ENCODE assay signal across 8 cellular contexts in the genomic region with DNA sequence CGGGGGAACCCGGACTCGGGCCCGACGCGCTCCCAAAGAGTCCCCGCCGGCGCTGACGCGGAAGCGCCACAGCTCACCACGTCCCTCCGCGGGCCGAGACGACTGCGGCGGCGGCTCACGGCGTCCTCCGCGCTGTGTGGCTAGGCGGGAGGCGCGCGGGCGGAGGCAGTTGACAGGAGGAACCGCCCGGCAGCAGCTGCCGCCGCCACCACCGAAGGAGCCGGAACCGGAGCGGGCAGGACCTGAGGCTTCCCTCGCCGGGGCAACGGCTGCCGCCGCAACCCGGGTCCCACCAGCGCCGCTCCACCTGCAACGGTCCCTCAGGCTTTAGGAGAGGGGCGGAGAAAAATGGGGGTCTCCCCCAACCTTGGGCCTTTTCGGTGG. TPM values are rescaled to one million over a fixed set of nuclear protein-coding genes. Genes with fewer than 3 reads are reported as not detected.
DNase-seq lines count a peak whose midpoint lies in the region; ATAC-seq and TF ChIP-seq lines count a peak whose summit lies in the region.

No MANE protein-coding gene starts in this region.

- no peaks in the 10 kb centered on the region for H3K9me3 ChIP-seq in right atrium auricular region

- peak; percentile 71 for DNase-seq in AG10803 (ENCODE audit: low read depth)
- DNase-seq in SK-N-DZ (ENCODE audit: low spot score): peak; percentile 56
- DNase-seq in right atrium auricular region (ENCODE audit: low spot score): no peak
- no peak for DNase-seq in retinal pigment epithelial cell (ENCODE audit: low read depth)
- no peak for DNase-seq in hippocampal formation (lab: John Stamatoyannopoulos, UW)

- no peak for TF ChIP-seq CTCF in AG10803 (conservative IDR thresholded peaks at IDR 0.05; ENCODE audit: low read length)
- TF ChIP-seq CTCF in right atrium auricular region (IDR thresholded peaks at IDR 0.05): no peak
- TF ChIP-seq CTCF in retinal pigment epithelial cell (conservative IDR thresholded peaks at IDR 0.05; ENCODE audit: low read depth, low read length): no peak

- H3K4me1 ChIP-seq in right atrium auricular region: peaks cover 0 to 29% of the 10 kb centered on the region in 2 donors

- H3K36me3 ChIP-seq in right atrium auricular region: peaks cover 3% of the 10 kb centered on the region

- 0 to 1% (median 0%) methylated on average over 31 to 48 of the region's 48 CpGs for WGBS in adipose tissue, 3 donors

- H3K27me3 ChIP-seq in right atrium auricular region: no peaks in the 10 kb centered on the region

- peak overlapping the region; percentile 82 for H3K27ac ChIP-seq in adipose tissue (ENCODE audit: low read depth, low read length)
- peak overlapping the region; percentile 93 to 95 for H3K27ac ChIP-seq in right atrium auricular region

- peak overlapping the region; percentile 82 for H3K4me3 ChIP-seq in AG10803 (ENCODE audit: low read length)
- peak overlapping the region; percentile 97 to 98 for H3K4me3 ChIP-seq in right atrium auricular region
- peak overlapping the region; percentile 87 for H3K4me3 ChIP-seq in retinal pigment epithelial cell (ENCODE audit: low read length)

- ATAC-seq in GM18858 (IDR thresholded peaks at IDR 0.05; ENCODE audit: unreplicated experiment) (peak; percentile 19), HG03280 (IDR thresholded peaks at IDR 0.05; ENCODE audit: unreplicated experiment) (peak; percentile 45)

RNA-seq across cellular contexts. Expression of a gene that starts 0.3 kb away (rescaled TPM):
- polyA plus RNA-seq in SK-N-DZ (2014; cell fraction: cytosol; rRNA removed): 6.8 and 8.8 TPM in 2 replicates
- 10.6 and 13.0 TPM in 2 replicates for polyA plus RNA-seq in SK-N-DZ (2014; cell fraction: nucleus; rRNA removed)
- polyA plus RNA-seq in adipose tissue: 10 to 100 TPM in 1 of 3 donors, 1 to 10 TPM in 2; 4.8 to 12.1 (median 6.6) TPM
- 10 to 100 TPM; 23.3 to 24.9 TPM for total RNA-seq in right atrium auricular region

Comparison
In these comparisons a context has a peak if more than half of its experiments do, and no peak if none do; other contexts are left out.
1. DNase-seq: peak in AG10803 (single experiment) and SK-N-DZ (single experiment); none in right atrium auricular region (single experiment), retinal pigment epithelial cell (single experiment) and hippocampal formation (0 of 2).
2. Peak in every context shown above with its lines, with median percentiles within 50 percentile points of each other: H3K4me3 ChIP-seq.